Comparison of ENCODE assay signal across 15 cellular contexts in genomic region chr4:13331827-13332226, GRCh38.
DNase-seq lines count a peak whose midpoint lies in the region; ATAC-seq and TF ChIP-seq lines count a peak whose summit lies in the region.
"Had no signal": no experiment of that assay in that cellular context is flagged by ENCODE, and none has a peak within 500 bp of the region (broad histone marks: within the 10 kb centered on the region; RNA-seq: fewer than 3 reads in every experiment).

No MANE protein-coding gene starts in this region.

- H3K27ac Mint-ChIP-seq in endodermal cell, result peak overlapping the region; percentile 40
- H3K27ac Mint-ChIP-seq: CD8-positive, alpha-beta memory T cell had no signal

- H3K36me3 Mint-ChIP-seq in endodermal cell (ENCODE audit: low read depth), result peaks cover 6% of the 10 kb centered on the region

- no peak overlapping the region for H3K4me3 Mint-ChIP-seq in endodermal cell
- H3K4me3 Mint-ChIP-seq: CD8-positive, alpha-beta memory T cell had no signal

- no peak overlapping the region for H3K4me3 ChIP-seq in heart left ventricle
- H3K4me3 ChIP-seq in right cardiac atrium (ENCODE audit: low read length), result no peak overlapping the region
- no peak overlapping the region for H3K4me3 ChIP-seq in endodermal cell (ENCODE audit: low read length)
- H3K4me3 ChIP-seq: GM12878, GM23248 had no signal

- no peaks in the 10 kb centered on the region for H3K9me3 ChIP-seq in heart left ventricle
- H3K9me3 ChIP-seq in right cardiac atrium (ENCODE audit: control insufficient read depth, low read length), result no peaks in the 10 kb centered on the region
- no peaks in the 10 kb centered on the region for H3K9me3 ChIP-seq in endodermal cell (ENCODE audit: control insufficient read depth, low read length)

- H3K4me1 Mint-ChIP-seq in endodermal cell, result peaks cover 6% of the 10 kb centered on the region
- H3K4me1 Mint-ChIP-seq: CD8-positive, alpha-beta memory T cell had no signal

- H3K27me3 Mint-ChIP-seq in endodermal cell (ENCODE audit: insufficient read depth), result no peaks in the 10 kb centered on the region
- H3K27me3 Mint-ChIP-seq: CD8-positive, alpha-beta memory T cell had no signal

- H3K27me3 ChIP-seq in heart left ventricle, result no peaks in the 10 kb centered on the region
- no peaks in the 10 kb centered on the region for H3K27me3 ChIP-seq in right cardiac atrium (ENCODE audit: control insufficient read depth, insufficient read depth)
- no peaks in the 10 kb centered on the region for H3K27me3 ChIP-seq in endodermal cell (ENCODE audit: control insufficient read depth, insufficient read depth, low read length, poor library complexity, severe bottlenecking)

- ATAC-seq in heart left ventricle, result peak; percentile 47 to 80 (median 64)
- no peak for ATAC-seq in right cardiac atrium
- no peak for ATAC-seq in HG03097 (IDR thresholded peaks at IDR 0.05; ENCODE audit: low FRiP score, unreplicated experiment)
- ATAC-seq: GM12878, HCT116 had no signal

- no peaks in the 10 kb centered on the region for H3K9me3 Mint-ChIP-seq in endodermal cell

- H3K9ac ChIP-seq in endodermal cell (ENCODE audit: extremely low read depth, low read length, poor library complexity, severe bottlenecking), result no peak overlapping the region
- H3K9ac ChIP-seq: GM23248 had no signal

- H3K36me3 ChIP-seq in heart left ventricle (peaks cover 0 to 7% (median 0%) of the 10 kb centered on the region in 9 donors), endodermal cell (ENCODE audit: control insufficient read depth, insufficient read depth, low read length) (peaks cover 7% of the 10 kb centered on the region)

- 84 to 88% (median 85%) methylated on average over 4 of the region's 4 CpGs for WGBS in heart left ventricle, 4 donors
- 87% methylated on average over 4 of the region's 4 CpGs for WGBS in right cardiac atrium
- WGBS in endodermal cell (ENCODE audit: insufficient coverage in 1 of 2, insufficient read length in 1 of 2), 2 experiments, result 90 to 92% methylated on average over 4 of the region's 4 CpGs

- TF ChIP-seq CTCF in heart left ventricle (IDR thresholded peaks at IDR 0.05) (no peak), endodermal cell (conservative IDR thresholded peaks at IDR 0.05) (no peak)

- DNase-seq in DMS53 (lab: John Stamatoyannopoulos, UW), result peak; percentile 45
- DNase-seq in DMS53 treated with DMSO at 0.1 percent for 48 hours (lab: John Stamatoyannopoulos, UW; ENCODE audit: unreplicated experiment), result no peak
- peak in 1 of 5 donors; percentile 35 for DNase-seq in heart left ventricle
- DNase-seq in right cardiac atrium, result no peak
- no peak for DNase-seq in endodermal cell
- DNase-seq in caudate nucleus (lab: John Stamatoyannopoulos, UW), result no peak
- DNase-seq in activated CD4-positive, alpha-beta T cell treated with anti-CD3 and anti-CD28 coated beads, Interleukin-2, amount 50 U/mL, for 48 hours, result no peak
- DNase-seq: CD8-positive, alpha-beta memory T cell; DMS79; GM23248; IMR-90 had no signal

- H3K4me1 ChIP-seq in heart left ventricle (peaks cover 0 to 2% (median 0%) of the 10 kb centered on the region in 12 donors), right cardiac atrium (ENCODE audit: control insufficient read depth, insufficient read depth, low read length) (peaks cover 4% of the 10 kb centered on the region), endodermal cell (ENCODE audit: control insufficient read depth, insufficient read depth, low read length) (no peaks in the 10 kb centered on the region)

- H3K27ac ChIP-seq in heart left ventricle (no peak overlapping the region), right cardiac atrium (ENCODE audit: low read length) (no peak overlapping the region), endodermal cell (ENCODE audit: low read depth, low read length) (no peak overlapping the region), caudate nucleus (ENCODE audit: low read depth, low read length) (no peak overlapping the region)
- H3K27ac ChIP-seq: 22Rv1, GM23248 had no signal

- intact Hi-C loops in heart left ventricle (cut with DNase I), result no loop called here
- intact Hi-C loops in right cardiac atrium (cut with DNase I), result no loop called here

- no peak for TF ChIP-seq POLR2A in heart left ventricle (IDR thresholded peaks at IDR 0.05)

Comparison
In these comparisons a context has a peak if more than half of its experiments do, and no peak if none do; other contexts are left out.
1. ATAC-seq: peak in heart left ventricle (4 of 4); none in right cardiac atrium (0 of 2) and HG03097 (single experiment).